20 cellular contexts compared by ENCODE assay signal in genomic region chr6:40252531-40253258, GRCh38.
DNase-seq lines count a peak whose midpoint lies in the region; ATAC-seq lines count a peak whose summit lies in the region.
"Had no signal": no experiment of that assay in that cellular context is flagged by ENCODE, and none has a peak within 500 bp of the region (broad histone marks: within the 10 kb centered on the region; RNA-seq: fewer than 3 reads in every experiment).

No MANE protein-coding gene starts in this region.

- peak; percentile 9 for DNase-seq in DMS79 treated with DMSO at 0.1 percent for 48 hours (lab: John Stamatoyannopoulos, UW)
- DNase-seq in DMS79 (lab: John Stamatoyannopoulos, UW), result no peak
- peak; percentile 9 for DNase-seq in kidney tubule cell (ENCODE audit: low spot score)
- no peak for DNase-seq in RKO (ENCODE audit: low spot score)
- no peak for DNase-seq in C1 segment of cervical spinal cord (lab: John Stamatoyannopoulos, UW)
- DNase-seq: ACHN; Calu3; CD8-positive, alpha-beta memory T cell; GDM1; Kasumi-1; NCI-H1092; NCI-H1930; NCI-H226; NCI-H748 treated with DMSO at 0.1 percent for 48 hours; NK-92 treated with Interleukin-12 subunit alpha and Interleukin-12 subunit beta, amount 100 ng/mL, for 24 hours had no signal

- ATAC-seq in GM18520 (IDR thresholded peaks at IDR 0.05; ENCODE audit: unreplicated experiment), result peak; percentile 61
- ATAC-seq in HG03108 (IDR thresholded peaks at IDR 0.05; ENCODE audit: unreplicated experiment), result peak; percentile 63
- ATAC-seq in GM21825 (IDR thresholded peaks at IDR 0.05; ENCODE audit: unreplicated experiment), result no peak
- ATAC-seq: Panc1, SK-N-SH treated with all-trans-retinoic acid at 6 μM for 48 hours had no signal

Comparison
In these comparisons a context has a peak if more than half of its experiments do, and no peak if none do; other contexts are left out.
1. DNase-seq: peak in DMS79 treated with DMSO at 0.1 percent for 48 hours (single experiment) and kidney tubule cell (single experiment); none in DMS79 (single experiment), RKO (single experiment) and C1 segment of cervical spinal cord (0 of 14).